In genomic region chr6:33981421-33981820, GRCh38 we compare ENCODE assay signal across 12 cellular contexts.
"Had no signal": no experiment of that assay in that cellular context is flagged by ENCODE, and none has a peak within 500 bp of the region (broad histone marks: within the 10 kb centered on the region; RNA-seq: fewer than 3 reads in every experiment).

No MANE protein-coding gene starts in this region.

- H3K27ac Mint-ChIP-seq: activated naive CD8-positive, alpha-beta T cell; memory B cell; stimulated activated naive CD8-positive, alpha-beta T cell treated with anti-CD3 and anti-CD28 coated beads, Interleukin-15, Interleukin-2, amounts not matched to agents 100 ng/mL and 50 ng/mL, for 24 hours had no signal

- H3K4me1 ChIP-seq: left ventricle myocardium inferior had no signal

- H3K9me3 ChIP-seq: esophagus squamous epithelium, left ventricle myocardium inferior, thoracic aorta had no signal

- H3K36me3 Mint-ChIP-seq: activated naive CD8-positive, alpha-beta T cell; memory B cell had no signal

- H3K4me3 Mint-ChIP-seq: activated naive CD8-positive, alpha-beta T cell; memory B cell; stimulated activated naive CD8-positive, alpha-beta T cell treated with anti-CD3 and anti-CD28 coated beads, Interleukin-15, Interleukin-2, amounts not matched to agents 100 ng/mL and 50 ng/mL, for 24 hours had no signal

- H3K9me3 Mint-ChIP-seq: memory B cell; stimulated activated naive CD8-positive, alpha-beta T cell treated with anti-CD3 and anti-CD28 coated beads, Interleukin-15, Interleukin-2, amounts not matched to agents 100 ng/mL and 50 ng/mL, for 24 hours had no signal

- H3K36me3 ChIP-seq: brain microvascular endothelial cell, esophagus squamous epithelium, left ventricle myocardium inferior, thoracic aorta had no signal

- H3K27ac ChIP-seq: brain microvascular endothelial cell, esophagus squamous epithelium, left ventricle myocardium inferior, thoracic aorta had no signal

- DNase-seq: activated CD4-positive, alpha-beta T cell treated with anti-CD3 and anti-CD28 coated beads for 4 hours; amygdala; brain microvascular endothelial cell; esophagus squamous epithelium; foreskin melanocyte; left ventricle myocardium inferior; SHP77; stimulated activated CD4-positive, alpha-beta T cell treated with anti-CD3 and anti-CD28 coated beads, Interleukin-4, amount 100 ng/mL, for 24 hours had no signal

- H3K4me3 ChIP-seq: esophagus squamous epithelium, left ventricle myocardium inferior, thoracic aorta had no signal
